In genomic region chr10:79018591-79019011, GRCh38 we compare ENCODE assay signal across 13 cellular contexts. TPM values are rescaled to one million over a fixed set of nuclear protein-coding genes. Genes with fewer than 3 reads are reported as not detected.
DNase-seq lines count a peak whose midpoint lies in the region; ATAC-seq and TF ChIP-seq lines count a peak whose summit lies in the region.
"Had no signal": no experiment of that assay in that cellular context is flagged by ENCODE, and none has a peak within 500 bp of the region (broad histone marks: within the 10 kb centered on the region; RNA-seq: fewer than 3 reads in every experiment).

No MANE protein-coding gene starts in this region.

- intact Hi-C loops in vagina (cut with DNase I), result no loop called here

- peaks cover 2% of the 10 kb centered on the region for H3K4me1 Mint-ChIP-seq in activated naive CD8-positive, alpha-beta T cell treated with anti-CD3 and anti-CD28 coated beads, Interleukin-2, amount 10 ng/mL, durations not matched to agents 7 days and 5 days
- peaks cover 4% of the 10 kb centered on the region for H3K4me1 Mint-ChIP-seq in activated naive CD8-positive, alpha-beta T cell treated with anti-CD3 and anti-CD28 coated beads for 36 hours
- H3K4me1 Mint-ChIP-seq: naive B cell had no signal

- no peak for TF ChIP-seq POLR2A in vagina (IDR thresholded peaks at IDR 0.05)

- TF ChIP-seq CTCF in right atrium auricular region (IDR thresholded peaks at IDR 0.05) (no peak), vagina (IDR thresholded peaks at IDR 0.05) (no peak)

- peak; percentile 13 for DNase-seq in activated naive CD8-positive, alpha-beta T cell treated with anti-CD3 and anti-CD28 coated beads, Interleukin-2, amount 10 ng/mL, durations not matched to agents 7 days and 5 days
- no peak for DNase-seq in activated naive CD8-positive, alpha-beta T cell treated with anti-CD3 and anti-CD28 coated beads for 36 hours
- DNase-seq in amniotic epithelial cell (ENCODE audit: low read depth) (peak; percentile 21), right atrium auricular region (ENCODE audit: low spot score) (no peak), vagina (ENCODE audit: extremely low spot score in 2 of 2) (no peak), activated gamma-delta T cell (lab: John Stamatoyannopoulos, UW) (no peak), caudate nucleus (lab: John Stamatoyannopoulos, UW) (no peak)
- DNase-seq: activated CD8-positive, alpha-beta T cell treated with anti-CD3 and anti-CD28 coated beads for 36 hours; naive B cell; NCI-H526; stimulated activated CD4-positive, alpha-beta T cell treated with anti-CD3 and anti-CD28 coated beads, Interleukin-12 subunit alpha, Interleukin-12 subunit beta, amount 100 ng/mL, for 4 hours had no signal

- H3K4me3 Mint-ChIP-seq in activated naive CD8-positive, alpha-beta T cell treated with anti-CD3 and anti-CD28 coated beads, Interleukin-2, amount 10 ng/mL, durations not matched to agents 7 days and 5 days, result no peak overlapping the region
- H3K4me3 Mint-ChIP-seq in activated naive CD8-positive, alpha-beta T cell treated with anti-CD3 and anti-CD28 coated beads for 36 hours, result no peak overlapping the region
- H3K4me3 Mint-ChIP-seq: activated CD8-positive, alpha-beta T cell treated with anti-CD3 and anti-CD28 coated beads for 36 hours; endodermal cell; naive B cell had no signal

- H3K9me3 ChIP-seq in right atrium auricular region (peaks cover 0 to 4% of the 10 kb centered on the region in 2 donors), vagina (no peaks in the 10 kb centered on the region)

- no peaks in the 10 kb centered on the region for H3K9me3 Mint-ChIP-seq in activated naive CD8-positive, alpha-beta T cell treated with anti-CD3 and anti-CD28 coated beads, Interleukin-2, amount 10 ng/mL, durations not matched to agents 7 days and 5 days
- H3K9me3 Mint-ChIP-seq in activated naive CD8-positive, alpha-beta T cell treated with anti-CD3 and anti-CD28 coated beads for 36 hours, result peaks cover 6% of the 10 kb centered on the region
- H3K9me3 Mint-ChIP-seq: endodermal cell had no signal

- POLR2A ChIA-PET in activated naive CD8-positive, alpha-beta T cell treated with anti-CD3 and anti-CD28 coated beads, Interleukin-2, amount 10 ng/mL, durations not matched to agents 7 days and 5 days (lab: Charles Lee), result no interaction called here

- H3K36me3 ChIP-seq in right atrium auricular region, result no peaks in the 10 kb centered on the region
- no peaks in the 10 kb centered on the region for H3K36me3 ChIP-seq in vagina

- H3K27ac ChIP-seq in right atrium auricular region (peak overlapping the region; percentile 37 to 46), vagina (peak overlapping the region; percentile 20), caudate nucleus (ENCODE audit: low read depth, low read length) (no peak overlapping the region)

- H3K27ac Mint-ChIP-seq in activated naive CD8-positive, alpha-beta T cell treated with anti-CD3 and anti-CD28 coated beads, Interleukin-2, amount 10 ng/mL, durations not matched to agents 7 days and 5 days, result no peak overlapping the region
- no peak overlapping the region for H3K27ac Mint-ChIP-seq in activated naive CD8-positive, alpha-beta T cell treated with anti-CD3 and anti-CD28 coated beads for 36 hours
- H3K27ac Mint-ChIP-seq: activated CD8-positive, alpha-beta T cell treated with anti-CD3 and anti-CD28 coated beads for 36 hours; endodermal cell; naive B cell had no signal

- H3K4me1 ChIP-seq in right atrium auricular region (peaks cover 0 to 19% of the 10 kb centered on the region in 2 donors), vagina (peaks cover 27% of the 10 kb centered on the region)

- H3K27me3 Mint-ChIP-seq in activated naive CD8-positive, alpha-beta T cell treated with anti-CD3 and anti-CD28 coated beads, Interleukin-2, amount 10 ng/mL, durations not matched to agents 7 days and 5 days, result peaks cover 5% of the 10 kb centered on the region
- no peaks in the 10 kb centered on the region for H3K27me3 Mint-ChIP-seq in activated naive CD8-positive, alpha-beta T cell treated with anti-CD3 and anti-CD28 coated beads for 36 hours
- H3K27me3 Mint-ChIP-seq: activated CD8-positive, alpha-beta T cell treated with anti-CD3 and anti-CD28 coated beads for 36 hours had no signal

- no peak for ATAC-seq in activated naive CD8-positive, alpha-beta T cell treated with anti-CD3 and anti-CD28 coated beads, Interleukin-2, amount 10 ng/mL, durations not matched to agents 7 days and 5 days (ENCODE audit: low read depth)
- ATAC-seq in HG03439 (IDR thresholded peaks at IDR 0.05; ENCODE audit: unreplicated experiment), result no peak
- ATAC-seq: activated CD8-positive, alpha-beta T cell treated with anti-CD3 and anti-CD28 coated beads for 36 hours had no signal

- no peaks in the 10 kb centered on the region for H3K36me3 Mint-ChIP-seq in activated naive CD8-positive, alpha-beta T cell treated with anti-CD3 and anti-CD28 coated beads, Interleukin-2, amount 10 ng/mL, durations not matched to agents 7 days and 5 days
- no peaks in the 10 kb centered on the region for H3K36me3 Mint-ChIP-seq in activated naive CD8-positive, alpha-beta T cell treated with anti-CD3 and anti-CD28 coated beads for 36 hours
- H3K36me3 Mint-ChIP-seq: naive B cell had no signal

- H3K27me3 ChIP-seq in right atrium auricular region (no peaks in the 10 kb centered on the region), vagina (no peaks in the 10 kb centered on the region)

- H3K4me3 ChIP-seq in right atrium auricular region (no peak overlapping the region), vagina (no peak overlapping the region)

RNA-seq across cellular contexts. Expression of gene ZMIZ1, which starts 50.2 kb away (rescaled TPM):
- total RNA-seq in activated naive CD8-positive, alpha-beta T cell treated with anti-CD3 and anti-CD28 coated beads, Interleukin-2, amount 10 ng/mL, durations not matched to agents 7 days and 5 days, result 10 to 100 TPM; 28.8 to 29.3 TPM
- 10 to 100 TPM; 27.3 to 28.2 TPM for total RNA-seq in activated naive CD8-positive, alpha-beta T cell treated with anti-CD3 and anti-CD28 coated beads for 36 hours
- total RNA-seq in right atrium auricular region, result 10 to 100 TPM; 59.3 to 71.0 TPM
- total RNA-seq in vagina, result 61.4 TPM

Comparison
In these comparisons a context has a peak if more than half of its experiments do, and no peak if none do; other contexts are left out.
1. DNase-seq: peak in activated naive CD8-positive, alpha-beta T cell treated with anti-CD3 and anti-CD28 coated beads, Interleukin-2, amount 10 ng/mL, durations not matched to agents 7 days and 5 days (single experiment) and amniotic epithelial cell (single experiment); none in activated naive CD8-positive, alpha-beta T cell treated with anti-CD3 and anti-CD28 coated beads for 36 hours (single experiment), right atrium auricular region (single experiment), vagina (0 of 2), activated gamma-delta T cell (single experiment) and caudate nucleus (0 of 61).